29 cellular contexts compared by ENCODE assay signal in genomic region chr6:146909376-146909775, GRCh38.
"Had no signal": no experiment of that assay in that cellular context is flagged by ENCODE, and none has a peak within 500 bp of the region (broad histone marks: within the 10 kb centered on the region; RNA-seq: fewer than 3 reads in every experiment).

No MANE protein-coding gene starts in this region.

- H3K9me3 Mint-ChIP-seq: activated CD4-positive, alpha-beta memory T cell treated with anti-CD3 and anti-CD28 coated beads for 36 hours; activated naive CD4-positive, alpha-beta T cell treated with anti-CD3 and anti-CD28 coated beads for 36 hours; activated naive CD8-positive, alpha-beta T cell treated with anti-CD3 and anti-CD28 coated beads for 36 hours; activated T-helper 1 cell treated with anti-CD3 and anti-CD28 coated beads, Interleukin-12 subunit alpha, Interleukin-12 subunit beta, Interleukin-2, Interleukin-4 antibody, amounts not matched to agents 30 ng/mL and 10 ng/mL and 1 ng/mL, durations not matched to agents 14 hours and 24 hours and 36 hours; naive B cell had no signal

- DNase-seq: activated CD4-positive, alpha-beta memory T cell treated with anti-CD3 and anti-CD28 coated beads for 36 hours; activated CD4-positive, alpha-beta T cell treated with anti-CD3 and anti-CD28 coated beads for 48 hours; activated CD8-positive, alpha-beta memory T cell treated with anti-CD3 and anti-CD28 coated beads, Interleukin-2, amount 50 U/mL, for 4 hours; activated effector memory CD4-positive, alpha-beta T cell treated with anti-CD3 and anti-CD28 coated beads, Interleukin-2, amount 50 U/mL, for 16 hours; activated naive CD4-positive, alpha-beta T cell treated with anti-CD3 and anti-CD28 coated beads for 36 hours; activated naive CD8-positive, alpha-beta T cell treated with anti-CD3 and anti-CD28 coated beads for 36 hours; activated T-cell treated with anti-CD3 and anti-CD28 coated beads, Interleukin-2, amount 50 U/mL, for 1 hour; dorsolateral prefrontal cortex; effector memory CD4-positive, alpha-beta T cell; heart left ventricle; left ventricle myocardium superior; naive B cell; nucleus accumbens; pancreas; right cardiac atrium; spleen; stimulated activated naive CD4-positive, alpha-beta T cell; T-helper 17 cell; T1000; tibial artery; upper lobe of right lung; WERI-Rb-1 had no signal

- FAIRE-seq: pancreas had no signal

- H3K27ac ChIP-seq: ascending aorta, cardiac muscle cell, coronary artery, dorsolateral prefrontal cortex, heart left ventricle, pancreas, spleen, suprapubic skin, tibial artery, upper lobe of right lung, WERI-Rb-1 had no signal

- H3K27me3 ChIP-seq: ascending aorta, cardiac muscle cell, dorsolateral prefrontal cortex, heart left ventricle, pancreas, spleen, suprapubic skin, tibial artery, upper lobe of right lung had no signal

- H3K36me3 Mint-ChIP-seq: activated CD4-positive, alpha-beta memory T cell treated with anti-CD3 and anti-CD28 coated beads for 36 hours; activated naive CD8-positive, alpha-beta T cell treated with anti-CD3 and anti-CD28 coated beads for 36 hours; brain; naive B cell had no signal

- ATAC-seq: activated CD4-positive, CD25-positive, alpha-beta regulatory T cell treated with anti-CD3 and anti-CD28 coated beads, Interleukin-2, amount 50 U/mL, for 24 hours; heart left ventricle; left ventricle myocardium superior; pancreas; right cardiac atrium; T-helper 17 cell; upper lobe of right lung had no signal

- H3K4me3 ChIP-seq: ascending aorta, cardiac muscle cell, coronary artery, dorsolateral prefrontal cortex, heart left ventricle, pancreas, spleen, suprapubic skin, tibial artery, upper lobe of right lung had no signal

- H3K9me3 ChIP-seq: ascending aorta, pancreas, spleen, suprapubic skin, tibial artery, upper lobe of right lung had no signal

- H3K27ac Mint-ChIP-seq: activated CD4-positive, alpha-beta memory T cell treated with anti-CD3 and anti-CD28 coated beads for 36 hours; activated naive CD4-positive, alpha-beta T cell treated with anti-CD3 and anti-CD28 coated beads for 36 hours; activated naive CD8-positive, alpha-beta T cell treated with anti-CD3 and anti-CD28 coated beads for 36 hours; activated T-helper 1 cell treated with anti-CD3 and anti-CD28 coated beads, Interleukin-12 subunit alpha, Interleukin-12 subunit beta, Interleukin-2, Interleukin-4 antibody, amounts not matched to agents 30 ng/mL and 10 ng/mL and 1 ng/mL, durations not matched to agents 14 hours and 24 hours and 36 hours; brain; naive B cell; T-helper 17 cell had no signal

- H3K36me3 ChIP-seq: ascending aorta, cardiac muscle cell, heart left ventricle, pancreas, spleen, suprapubic skin, tibial artery, upper lobe of right lung, WERI-Rb-1 had no signal

- H3K4me3 Mint-ChIP-seq: activated CD4-positive, alpha-beta memory T cell treated with anti-CD3 and anti-CD28 coated beads for 36 hours; activated naive CD4-positive, alpha-beta T cell treated with anti-CD3 and anti-CD28 coated beads for 36 hours; activated naive CD8-positive, alpha-beta T cell treated with anti-CD3 and anti-CD28 coated beads for 36 hours; activated T-helper 1 cell treated with anti-CD3 and anti-CD28 coated beads, Interleukin-12 subunit alpha, Interleukin-12 subunit beta, Interleukin-2, Interleukin-4 antibody, amounts not matched to agents 30 ng/mL and 10 ng/mL and 1 ng/mL, durations not matched to agents 14 hours and 24 hours and 36 hours; brain; naive B cell; T-helper 17 cell had no signal
